Comparison of ENCODE assay signal across 1 cellular context in genomic region chr10:80500572-80501380, GRCh38.
TF ChIP-seq lines count a peak whose summit lies in the region.

No MANE protein-coding gene starts in this region.

TF ChIP-seq in SK-N-SH, 30 proteins besides CTCF, POLR2A, EP300 and RAD21 (continued from another document):
- TF ChIP-seq REST (IDR thresholded peaks at IDR 0.05; ENCODE audit: low read depth, low read length) (no peak), MEF2A (IDR thresholded peaks at IDR 0.05; ENCODE audit: borderline replicate concordance, low read depth) (no peak), NRF1 (IDR thresholded peaks at IDR 0.05; ENCODE audit: low read depth, low read length) (no peak), PBX3 (IDR thresholded peaks at IDR 0.05) (no peak), USF2 (IDR thresholded peaks at IDR 0.05; ENCODE audit: borderline replicate concordance, low read depth, low read length) (no peak), NFIC (IDR thresholded peaks at IDR 0.05; ENCODE audit: borderline replicate concordance) (no peak), JUND (IDR thresholded peaks at IDR 0.05) (no peak)
